ENCODE assay signal across 8 cellular contexts in genomic region chr17:57085448-57086068, GRCh38. TPM values are rescaled to one million over a fixed set of nuclear protein-coding genes. Genes with fewer than 3 reads are reported as not detected.
DNase-seq lines count a peak whose midpoint lies in the region; ATAC-seq, FAIRE-seq and TF ChIP-seq lines count a peak whose summit lies in the region.

No MANE protein-coding gene starts in this region.

- H3K4me2 ChIP-seq in DOHH2 (ENCODE audit: low read length): peak overlapping the region; percentile 74

- peak overlapping the region; percentile 82 for H3K9ac ChIP-seq in rectal smooth muscle tissue (ENCODE audit: low read length)

- DNase-seq in HTR-8/SVneo (ENCODE audit: insufficient read length, low spot score) (peak; percentile 67), SK-MEL-5 (ENCODE audit: low read depth, low spot score) (peak; percentile 57), adrenal gland (peak; percentile 54 to 78 (median 61)), right cardiac atrium (peak; percentile 67 to 88 (median 87)), H4 (ENCODE audit: low spot score) (no peak)

- H3K36me3 ChIP-seq in DOHH2 (ENCODE audit: control insufficient read depth, low read length): peaks cover 20% of the 10 kb centered on the region
- no peaks in the 10 kb centered on the region for H3K36me3 ChIP-seq in adrenal gland (replicated peaks in 1 of 2)
- no peaks in the 10 kb centered on the region for H3K36me3 ChIP-seq in rectal smooth muscle tissue (ENCODE audit: control insufficient read depth, insufficient read depth, low read length)

- TF ChIP-seq POLR2A in adrenal gland (IDR thresholded peaks at IDR 0.05): no peak

- 0 to 1% (median 0%) methylated on average over 42 to 74 of the region's 75 CpGs; no CpG with 5 or more reads in 1 of the 4 donors for WGBS in adrenal gland, 4 donors
- WGBS in right cardiac atrium: under 1% methylated on average over 75 of the region's 75 CpGs

- TF ChIP-seq CTCF in DOHH2 (IDR thresholded peaks at IDR 0.05; ENCODE audit: low read depth, low read length, poor library complexity, severe bottlenecking) (no peak), adrenal gland (IDR thresholded peaks at IDR 0.05) (peak in 1 of 6 experiments; percentile 17)

- H3K4me3 ChIP-seq in DOHH2 (ENCODE audit: low read length) (peak overlapping the region; percentile 86), adrenal gland (peak overlapping the region; percentile 36 to 95 (median 54)), right cardiac atrium (ENCODE audit: low read length) (peak overlapping the region; percentile 87), rectal smooth muscle tissue (ENCODE audit: low read length) (peak overlapping the region; percentile 89)

- H3F3A ChIP-seq in DOHH2 (ENCODE audit: control insufficient read depth, insufficient read depth): no peaks in the 10 kb centered on the region; the same call in 1 of the 2 replicates

- H3K79me2 ChIP-seq in DOHH2 (ENCODE audit: control insufficient read depth, low read length): peaks cover 60% of the 10 kb centered on the region

- H3K27ac ChIP-seq in DOHH2 (ENCODE audit: low read depth, low read length): peak overlapping the region; percentile 59
- peak overlapping the region; percentile 20 to 99 (median 73) for H3K27ac ChIP-seq in adrenal gland
- peak overlapping the region; percentile 85 for H3K27ac ChIP-seq in right cardiac atrium (ENCODE audit: low read length)
- H3K27ac ChIP-seq in rectal smooth muscle tissue (ENCODE audit: low read depth, low read length): peak overlapping the region; percentile 98

- no peaks in the 10 kb centered on the region for H3K9me2 ChIP-seq in DOHH2 (replicated peaks; ENCODE audit: control insufficient read depth, low read length)

- ATAC-seq in GM21381 (IDR thresholded peaks at IDR 0.05; ENCODE audit: unreplicated experiment) (peak; percentile 35), right cardiac atrium (peak; percentile 63 to 67)

- H3K27me3 ChIP-seq in DOHH2 (ENCODE audit: control insufficient read depth, low read length) (no peaks in the 10 kb centered on the region), adrenal gland (no peaks in the 10 kb centered on the region), right cardiac atrium (ENCODE audit: control insufficient read depth, insufficient read depth) (no peaks in the 10 kb centered on the region), rectal smooth muscle tissue (ENCODE audit: control insufficient read depth, insufficient read depth, low read length) (no peaks in the 10 kb centered on the region)

- no peaks in the 10 kb centered on the region for H3K9me3 ChIP-seq in DOHH2 (ENCODE audit: control insufficient read depth, insufficient read depth, low read length)
- no peaks in the 10 kb centered on the region for H3K9me3 ChIP-seq in adrenal gland (replicated peaks in 1 of 3)
- H3K9me3 ChIP-seq in right cardiac atrium (ENCODE audit: control insufficient read depth, low read length): no peaks in the 10 kb centered on the region

- peaks cover 26% of the 10 kb centered on the region for H4K20me1 ChIP-seq in DOHH2 (ENCODE audit: control insufficient read depth, insufficient read depth, low read depth, low read length)

- no peak for FAIRE-seq in HTR-8/SVneo (lab: Jason Lieb, UNC)

- in situ Hi-C loops in SK-MEL-5 (cut with HindIII; ENCODE audit: low pct_unique_long_range_greater_than_20kb, low sequenced_read_pairs): no loop called here

- intact Hi-C loops in adrenal gland (cut with DNase I) (no loop called here), right cardiac atrium (cut with DNase I) (no loop called here)

- H3K4me1 ChIP-seq in DOHH2 (ENCODE audit: control insufficient read depth, low read length): peaks cover 39% of the 10 kb centered on the region
- peaks cover 11 to 38% of the 10 kb centered on the region in 2 donors for H3K4me1 ChIP-seq in adrenal gland (replicated peaks in 1 of 2)
- no peaks in the 10 kb centered on the region for H3K4me1 ChIP-seq in right cardiac atrium (ENCODE audit: control insufficient read depth, insufficient read depth, low read length)
- peaks cover 22% of the 10 kb centered on the region for H3K4me1 ChIP-seq in rectal smooth muscle tissue (ENCODE audit: control insufficient read depth, insufficient read depth, low read length)

RNA-seq across cellular contexts. Expression of gene AKAP1, which starts 0.5 kb away (rescaled TPM):
- total RNA-seq in SK-MEL-5 (2014; rRNA removed; shearing (Covaris generic)): 30.0 and 35.1 TPM in 2 replicates
- 56.7 and 60.6 TPM in 2 replicates for polyA plus RNA-seq in SK-MEL-5 (2015; cell fraction: cytosol; rRNA removed)
- 99.8 and 138 TPM in 2 replicates for polyA plus RNA-seq in SK-MEL-5 (2015; cell fraction: nucleus; rRNA removed)
- total RNA-seq in adrenal gland (100 to 1,000 TPM in 1 of 8 donors, 10 to 100 TPM in 7; 25.4 to 259 (median 30.0) TPM), right cardiac atrium (100 to 1,000 TPM in 3 of 4 donors, 10 to 100 TPM in 1; 92.3 to 194 (median 175) TPM)
- polyA plus RNA-seq in adrenal gland (10 to 100 TPM; 15.2 to 46.6 (median 16.2) TPM), right cardiac atrium (94.4 TPM)
- 14.3 and 19.9 TPM in 2 replicates for total RNA-seq in H4 (2014; rRNA removed; shearing (Covaris generic))
